ENCODE assay signal across 11 cellular contexts in the genomic region with DNA sequence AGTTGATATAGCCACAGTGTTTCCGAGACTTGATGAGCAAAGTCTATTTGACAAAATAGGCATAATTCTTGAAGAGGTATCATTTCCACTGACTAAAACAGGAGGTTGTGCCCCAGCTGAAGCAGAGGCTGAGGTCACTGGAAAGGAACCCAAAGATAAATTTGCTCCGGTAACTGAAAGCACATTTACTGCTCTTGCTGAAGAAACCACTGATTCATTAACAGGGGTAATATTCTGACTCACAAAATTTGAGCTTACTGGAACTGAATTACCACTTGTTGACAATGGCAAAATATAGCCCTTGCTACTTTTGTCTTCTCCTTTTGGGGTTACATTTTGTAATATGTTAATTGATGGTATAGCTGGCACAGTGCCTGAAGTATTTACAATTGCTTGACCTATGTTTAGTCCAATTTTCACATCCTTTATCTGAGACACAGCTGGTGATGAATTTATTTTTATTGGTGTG. TPM values are rescaled to one million over a fixed set of nuclear protein-coding genes. Genes with fewer than 3 reads are reported as not detected.
A peak's percentile ranks its signal among the peaks of the same experiment; 100 is the strongest.
DNase-seq lines count a peak whose midpoint lies in the region; ATAC-seq and TF ChIP-seq lines count a peak whose summit lies in the region.
"Had no signal": no experiment of that assay in that cellular context is flagged by ENCODE, and none has a peak within 500 bp of the region (broad histone marks: within the 10 kb centered on the region; RNA-seq: fewer than 3 reads in every experiment).

No MANE protein-coding gene starts in this region.

- intact Hi-C loops in mucosa of descending colon (cut with DNase I, micrococcal nuclease) (no loop called here), uterus (cut with DNase I; ENCODE audit: low total_unique reads) (no loop called here)

- ATAC-seq in GM18508 (IDR thresholded peaks at IDR 0.05; ENCODE audit: insufficient read depth, unreplicated experiment) (peak; percentile 69), GM21360 (IDR thresholded peaks at IDR 0.05; ENCODE audit: unreplicated experiment) (peak; percentile 86), HG03103 (IDR thresholded peaks at IDR 0.05; ENCODE audit: low read depth, unreplicated experiment) (peak; percentile 60), mucosa of descending colon (no peak)

- H3K36me3 ChIP-seq in mucosa of descending colon (ENCODE audit: low read depth) (no peaks in the 10 kb centered on the region), uterus (no peaks in the 10 kb centered on the region)
- H3K36me3 ChIP-seq: SJSA1 had no signal

- TF ChIP-seq CTCF in fibroblast of mammary gland (conservative IDR thresholded peaks at IDR 0.05; ENCODE audit: control insufficient read depth, insufficient read depth, low read depth, low read length) (no peak), mucosa of descending colon (IDR thresholded peaks at IDR 0.05) (no peak), uterus (IDR thresholded peaks at IDR 0.05) (no peak)

- H3K4me3 ChIP-seq in fibroblast of mammary gland (ENCODE audit: control insufficient read depth, low read depth, low read length) (no peak overlapping the region), mucosa of descending colon (no peak overlapping the region), uterus (no peak overlapping the region)
- H3K4me3 ChIP-seq: SJSA1 had no signal

- TF ChIP-seq POLR2A in uterus (IDR thresholded peaks at IDR 0.05) = no peak

- H3K9me3 ChIP-seq in mucosa of descending colon = no peaks in the 10 kb centered on the region
- no peaks in the 10 kb centered on the region for H3K9me3 ChIP-seq in uterus
- H3K9me3 ChIP-seq: SJSA1 had no signal

- H3K27me3 ChIP-seq in uterus = no peaks in the 10 kb centered on the region
- H3K27me3 ChIP-seq: SJSA1 had no signal

- no peak overlapping the region for H3K27ac ChIP-seq in uterus
- H3K27ac ChIP-seq: SJSA1 had no signal

- DNase-seq in fibroblast of mammary gland (ENCODE audit: low read depth) (peak; percentile 60), SW480 (ENCODE audit: low spot score) (no peak), mucosa of descending colon (no peak), uterus (no peak)

- H3K4me1 ChIP-seq in mucosa of descending colon (ENCODE audit: low read depth) = no peaks in the 10 kb centered on the region
- H3K4me1 ChIP-seq in uterus = no peaks in the 10 kb centered on the region
- H3K4me1 ChIP-seq: SJSA1 had no signal

RNA-seq across cellular contexts. Expression of gene MLANA, which starts 30.2 kb away (rescaled TPM):
- total RNA-seq in mucosa of descending colon = not detected
- total RNA-seq in uterus = not detected
- total RNA-seq: activated naive CD4-positive, alpha-beta T cell treated with anti-CD3 and anti-CD28 coated beads, Interleukin-2, amount 50 U/mL, for 72 hours; fibroblast of lung; MCF 10A; SJSA1 had no signal
